Comparison of ENCODE assay signal across 10 cellular contexts in genomic region chr7:20798694-20799121, GRCh38. TPM values are rescaled to one million over a fixed set of nuclear protein-coding genes. Genes with fewer than 3 reads are reported as not detected.
DNase-seq lines count a peak whose midpoint lies in the region; ATAC-seq and TF ChIP-seq lines count a peak whose summit lies in the region.
"Had no signal": no experiment of that assay in that cellular context is flagged by ENCODE, and none has a peak within 500 bp of the region (broad histone marks: within the 10 kb centered on the region; RNA-seq: fewer than 3 reads in every experiment).

No MANE protein-coding gene starts in this region.

- H3K4me3 ChIP-seq in RWPE2 (ENCODE audit: severe bottlenecking) (peak overlapping the region; percentile 48), iPS-18c (ENCODE audit: insufficient read depth, low read depth, low read length) (peak overlapping the region; percentile 67), thoracic aorta (peak overlapping the region; percentile 69)

- H3K4me1 ChIP-seq in RWPE2 (ENCODE audit: insufficient read depth, poor library complexity, severe bottlenecking), result no peaks in the 10 kb centered on the region
- peaks cover 0 to 13% of the 10 kb centered on the region in 2 donors for H3K4me1 ChIP-seq in thoracic aorta (ENCODE audit: control insufficient read depth in 1 of 2, low read depth in 2 of 2)

- H3K4me3 Mint-ChIP-seq in activated T-cell treated with anti-CD3 and anti-CD28 coated beads, Interleukin-2, amount 50 U/mL, for 24 hours, result peak overlapping the region; percentile 46

- peaks cover 65% of the 10 kb centered on the region for H3K27me3 Mint-ChIP-seq in activated T-cell treated with anti-CD3 and anti-CD28 coated beads, Interleukin-2, amount 50 U/mL, for 24 hours

- no peak for TF ChIP-seq CTCF in RWPE2 (IDR thresholded peaks at IDR 0.05; ENCODE audit: poor library complexity, severe bottlenecking)
- TF ChIP-seq CTCF in thoracic aorta (IDR thresholded peaks at IDR 0.05), result no peak

- H3K36me3 ChIP-seq in RWPE2 (ENCODE audit: low read depth), result no peaks in the 10 kb centered on the region; the same call in 1 of the 2 replicates
- no peaks in the 10 kb centered on the region for H3K36me3 ChIP-seq in thoracic aorta

- H3K27ac ChIP-seq in RWPE2 (ENCODE audit: poor library complexity, severe bottlenecking), result no peak overlapping the region
- no peak overlapping the region for H3K27ac ChIP-seq in thoracic aorta

- no peaks in the 10 kb centered on the region for H3K36me3 Mint-ChIP-seq in activated T-cell treated with anti-CD3 and anti-CD28 coated beads, Interleukin-2, amount 50 U/mL, for 24 hours (ENCODE audit: low read depth)

- H3K9me3 ChIP-seq in RWPE2 (ENCODE audit: severe bottlenecking) (no peaks in the 10 kb centered on the region), iPS-18c (ENCODE audit: control insufficient read depth, insufficient read depth, low read length) (no peaks in the 10 kb centered on the region), thoracic aorta (no peaks in the 10 kb centered on the region)

- TF ChIP-seq POLR2A in erythroblast (IDR thresholded peaks at IDR 0.05; ENCODE audit: low read length), result no peak

- H3K9me3 Mint-ChIP-seq in activated T-cell treated with anti-CD3 and anti-CD28 coated beads, Interleukin-2, amount 50 U/mL, for 24 hours, result no peaks in the 10 kb centered on the region

- H3K27me3 ChIP-seq in RWPE2 (ENCODE audit: insufficient read depth, poor library complexity, severe bottlenecking) (peaks cover 37% of the 10 kb centered on the region), thoracic aorta (replicated peaks; ENCODE audit: insufficient read depth) (peaks cover 17% of the 10 kb centered on the region)

- no peak overlapping the region for H3K27ac Mint-ChIP-seq in activated T-cell treated with anti-CD3 and anti-CD28 coated beads, Interleukin-2, amount 50 U/mL, for 24 hours

- DNase-seq in activated T-cell treated with anti-CD3 and anti-CD28 coated beads, Interleukin-2, amount 50 U/mL, for 24 hours, result no peak
- DNase-seq in activated T-cell treated with anti-CD3 and anti-CD28 coated beads, Interleukin-2, amount 50 U/mL, for 48 hours, result no peak
- DNase-seq in RWPE2 (ENCODE audit: low spot score), result no peak
- DNase-seq in thoracic aorta (ENCODE audit: low spot score), result no peak
- DNase-seq in stimulated activated CD4-positive, alpha-beta T cell treated with anti-CD3 and anti-CD28 coated beads, Interleukin-2, amount 100 ng/mL, for 24 hours, result no peak
- no peak for DNase-seq in erythroblast (lab: John Stamatoyannopoulos, UW)
- DNase-seq: DND-41 had no signal

- H3K4me1 Mint-ChIP-seq in activated T-cell treated with anti-CD3 and anti-CD28 coated beads, Interleukin-2, amount 50 U/mL, for 24 hours (ENCODE audit: low read depth), result peaks cover 17% of the 10 kb centered on the region

- no peak for ATAC-seq in RWPE2 (ENCODE audit: low read depth)
- ATAC-seq in thoracic aorta (ENCODE audit: insufficient number of reproducible peaks, low FRiP score, low read depth), result no peak
- ATAC-seq in HG02571 (IDR thresholded peaks at IDR 0.05; ENCODE audit: unreplicated experiment), result no peak

RNA-seq across cellular contexts. Expression of gene SP8, which starts 12.0 kb away (rescaled TPM):
- total RNA-seq in thoracic aorta, result not detected
- total RNA-seq: fibroblast of lung had no signal
